ENCODE assay signal across 10 cellular contexts in the genomic region with DNA sequence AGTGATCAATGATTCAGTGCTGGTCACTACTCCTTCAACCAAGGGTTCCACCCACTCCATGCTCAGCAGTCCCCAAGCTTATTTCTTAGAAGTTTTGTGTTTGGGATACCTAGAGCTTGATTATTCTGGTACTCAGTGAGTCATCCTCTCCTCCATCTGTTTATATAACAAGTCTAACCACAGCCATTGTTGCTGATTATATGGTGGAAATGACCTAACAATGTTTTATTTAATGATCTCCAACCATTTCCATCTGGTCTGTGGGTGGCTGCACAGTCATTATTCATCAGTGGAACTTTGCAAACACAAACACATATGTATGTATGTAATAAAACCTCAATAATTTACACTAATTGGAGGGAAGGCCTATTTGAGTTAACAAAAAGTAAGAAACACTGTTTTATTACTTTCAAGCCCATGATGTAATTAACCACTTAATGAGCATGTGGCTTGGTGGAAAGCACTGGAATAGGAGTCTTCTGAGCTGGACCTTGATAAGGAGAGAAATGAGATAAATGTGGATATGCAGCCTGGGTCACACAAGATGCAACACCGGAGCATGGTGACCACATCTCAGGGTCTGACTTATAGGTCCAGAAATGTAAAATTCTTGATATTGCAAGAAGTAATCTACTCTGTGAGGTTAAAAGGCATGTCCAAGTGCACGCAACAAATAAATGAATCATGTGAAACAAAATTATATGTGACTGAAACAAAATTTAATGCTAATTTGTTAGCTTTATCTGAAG.
DNase-seq lines count a peak whose midpoint lies in the region; ATAC-seq and TF ChIP-seq lines count a peak whose summit lies in the region.
"Had no signal": no experiment of that assay in that cellular context is flagged by ENCODE, and none has a peak within 500 bp of the region (broad histone marks: within the 10 kb centered on the region; RNA-seq: fewer than 3 reads in every experiment).

No MANE protein-coding gene starts in this region.

- peak; percentile 80 for DNase-seq in DMS53 treated with DMSO at 0.1 percent for 48 hours (lab: John Stamatoyannopoulos, UW; ENCODE audit: unreplicated experiment)
- DNase-seq in NCI-H1694 (lab: John Stamatoyannopoulos, UW) = peak; percentile 11
- peak; percentile 82 for DNase-seq in choroid plexus epithelial cell (ENCODE audit: low read depth)
- DNase-seq in myocyte (ENCODE audit: low read depth) = peak; percentile 57
- DNase-seq in NCI-H2227 treated with DMSO at 0.1 percent for 48 hours (lab: John Stamatoyannopoulos, UW) = no peak
- DNase-seq in Right ventricle myocardium superior = no peak
- no peak for DNase-seq in NCI-H524 (lab: John Stamatoyannopoulos, UW)
- DNase-seq in stimulated activated CD4-positive, alpha-beta T cell treated with anti-CD3 and anti-CD28 coated beads, Interleukin-4, amount 100 ng/mL, for 24 hours = no peak
- DNase-seq: activated CD4-positive, alpha-beta memory T cell treated with anti-CD3 and anti-CD28 coated beads for 36 hours; esophagus squamous epithelium had no signal

- no peak for ATAC-seq in Right ventricle myocardium superior (ENCODE audit: poor library complexity)

- no peak for TF ChIP-seq CTCF in choroid plexus epithelial cell (conservative IDR thresholded peaks at IDR 0.05; ENCODE audit: low read depth, low read length)

- intact Hi-C loops in Right ventricle myocardium superior (cut with DNase I) = no loop called here

- no peak overlapping the region for H3K4me3 ChIP-seq in choroid plexus epithelial cell (ENCODE audit: low read depth, low read length)
- H3K4me3 ChIP-seq: esophagus squamous epithelium had no signal

Comparison
In these comparisons a context has a peak if more than half of its experiments do, and no peak if none do; other contexts are left out.
1. DNase-seq: peak in DMS53 treated with DMSO at 0.1 percent for 48 hours (single experiment), NCI-H1694 (single experiment), choroid plexus epithelial cell (single experiment) and myocyte (single experiment); none in NCI-H2227 treated with DMSO at 0.1 percent for 48 hours (single experiment), Right ventricle myocardium superior (single experiment), NCI-H524 (0 of 2) and stimulated activated CD4-positive, alpha-beta T cell treated with anti-CD3 and anti-CD28 coated beads, Interleukin-4, amount 100 ng/mL, for 24 hours (single experiment).